Comparison of ENCODE assay signal across 9 cellular contexts in the genomic region with DNA sequence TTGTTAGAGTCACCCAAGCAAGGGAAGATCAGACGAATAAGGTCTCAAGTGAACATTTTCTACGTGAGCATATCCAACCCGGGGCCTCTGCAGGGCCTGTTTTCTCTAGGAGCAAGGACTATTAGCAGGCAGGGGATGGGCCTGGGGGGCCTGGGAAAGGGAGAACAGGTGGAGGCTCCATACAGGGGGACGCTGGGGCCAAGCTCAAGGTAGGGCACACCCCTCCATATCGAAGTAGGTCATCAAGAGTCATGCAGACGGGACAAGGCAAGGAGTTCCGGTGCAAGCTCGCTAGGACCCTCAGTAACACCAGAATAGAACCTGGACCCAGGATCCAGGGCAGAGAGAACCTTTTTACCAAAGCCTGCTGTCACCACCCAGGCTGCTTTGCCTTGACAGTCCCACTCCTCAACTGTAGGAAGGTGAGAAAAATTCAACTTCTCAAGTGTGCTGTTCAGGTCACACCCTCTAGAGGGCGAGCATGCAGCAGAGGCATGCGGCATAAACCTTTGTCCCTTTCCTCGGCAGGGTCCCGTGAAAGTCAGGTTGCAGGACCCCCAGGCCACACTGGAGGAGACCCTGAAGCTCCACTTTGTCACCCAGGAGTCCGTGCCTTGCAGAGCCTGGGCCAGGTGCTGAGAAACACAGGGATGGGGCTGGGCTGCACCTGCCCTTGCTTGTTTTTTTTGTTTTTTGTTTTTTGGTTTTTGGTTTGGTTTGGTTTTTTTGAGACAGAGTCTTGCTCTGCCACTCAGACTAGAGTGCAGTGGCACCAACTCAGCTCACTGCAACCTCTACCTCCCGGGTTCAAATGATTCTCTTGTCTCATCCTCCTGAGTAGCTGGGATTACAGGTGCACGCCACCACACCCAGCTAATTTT. TPM values are rescaled to one million over a fixed set of nuclear protein-coding genes. Genes with fewer than 3 reads are reported as not detected.
A peak's percentile ranks its signal among the peaks of the same experiment; 100 is the strongest.
DNase-seq lines count a peak whose midpoint lies in the region; ATAC-seq, FAIRE-seq and TF ChIP-seq lines count a peak whose summit lies in the region.
"Had no signal": no experiment of that assay in that cellular context is flagged by ENCODE, and none has a peak within 500 bp of the region (broad histone marks: within the 10 kb centered on the region; RNA-seq: fewer than 3 reads in every experiment).

No MANE protein-coding gene starts in this region.

- no peaks in the 10 kb centered on the region for H3K4me1 ChIP-seq in pancreas
- H3K4me1 ChIP-seq: SJSA1 had no signal

- H3K4me1 Mint-ChIP-seq in activated CD4-positive, alpha-beta T cell treated with anti-CD3 and anti-CD28 coated beads, Interleukin-2, amount 10 ng/mL, durations not matched to agents 7 days and 5 days = peaks cover 10% of the 10 kb centered on the region
- H3K4me1 Mint-ChIP-seq in endothelial cell (ENCODE audit: unreplicated experiment) = peaks cover 3% of the 10 kb centered on the region

- peak; percentile 62 to 94 (median 78) for ATAC-seq in pancreas
- ATAC-seq in GM21390 (IDR thresholded peaks at IDR 0.05; ENCODE audit: unreplicated experiment) = no peak
- no peak for ATAC-seq in HG03280 (IDR thresholded peaks at IDR 0.05; ENCODE audit: unreplicated experiment)
- ATAC-seq in HG03460 (IDR thresholded peaks at IDR 0.05; ENCODE audit: unreplicated experiment) = no peak

- no peaks in the 10 kb centered on the region for H3K36me3 ChIP-seq in pancreas
- H3K36me3 ChIP-seq: SJSA1 had no signal

- 40 to 43% methylated on average over 15 of the region's 15 CpGs for WGBS in pancreas, 2 donors

- POLR2A ChIA-PET in activated CD4-positive, alpha-beta T cell treated with anti-CD3 and anti-CD28 coated beads, Interleukin-2, amount 10 ng/mL, durations not matched to agents 7 days and 5 days (lab: Charles Lee) = no interaction called here

- no peak overlapping the region for H3K27ac ChIP-seq in pancreas
- H3K27ac ChIP-seq: SJSA1 had no signal

- H3K9me3 ChIP-seq in pancreas = no peaks in the 10 kb centered on the region
- H3K9me3 ChIP-seq: SJSA1 had no signal

- H3K4me3 ChIP-seq in pancreas = no peak overlapping the region
- H3K4me3 ChIP-seq: SJSA1 had no signal

- peaks cover 20% of the 10 kb centered on the region for H3K27me3 Mint-ChIP-seq in activated CD4-positive, alpha-beta T cell treated with anti-CD3 and anti-CD28 coated beads, Interleukin-2, amount 10 ng/mL, durations not matched to agents 7 days and 5 days
- H3K27me3 Mint-ChIP-seq in endothelial cell (ENCODE audit: unreplicated experiment) = peaks cover 8% of the 10 kb centered on the region

- H3K4me3 Mint-ChIP-seq in activated CD4-positive, alpha-beta T cell treated with anti-CD3 and anti-CD28 coated beads, Interleukin-2, amount 10 ng/mL, durations not matched to agents 7 days and 5 days = no peak overlapping the region
- H3K4me3 Mint-ChIP-seq in endothelial cell (ENCODE audit: unreplicated experiment) = no peak overlapping the region

- peak overlapping the region; percentile 2 for H3K27ac Mint-ChIP-seq in activated CD4-positive, alpha-beta T cell treated with anti-CD3 and anti-CD28 coated beads, Interleukin-2, amount 10 ng/mL, durations not matched to agents 7 days and 5 days
- no peak overlapping the region for H3K27ac Mint-ChIP-seq in endothelial cell (ENCODE audit: unreplicated experiment)

- H3K9me3 Mint-ChIP-seq in activated CD4-positive, alpha-beta T cell treated with anti-CD3 and anti-CD28 coated beads, Interleukin-2, amount 10 ng/mL, durations not matched to agents 7 days and 5 days = peaks cover 5% of the 10 kb centered on the region
- no peaks in the 10 kb centered on the region for H3K9me3 Mint-ChIP-seq in endothelial cell (ENCODE audit: unreplicated experiment)

- no peaks in the 10 kb centered on the region for H3K36me3 Mint-ChIP-seq in activated CD4-positive, alpha-beta T cell treated with anti-CD3 and anti-CD28 coated beads, Interleukin-2, amount 10 ng/mL, durations not matched to agents 7 days and 5 days (ENCODE audit: low read depth)
- no peaks in the 10 kb centered on the region for H3K36me3 Mint-ChIP-seq in endothelial cell (ENCODE audit: low read depth, unreplicated experiment)

- DNase-seq in Daoy (ENCODE audit: low read depth) = peak; percentile 38
- peak; percentile 67 for DNase-seq in activated CD4-positive, alpha-beta T cell treated with anti-CD3 and anti-CD28 coated beads, Interleukin-2, amount 10 ng/mL, durations not matched to agents 7 days and 5 days
- DNase-seq in endothelial cell (ENCODE audit: low spot score) = peak; percentile 67
- DNase-seq in pancreas = peak in 2 of 6 donors; percentile 31 to 60

- FAIRE-seq in pancreas (lab: Jason Lieb, UNC) = no peak

- CTCF ChIA-PET in activated CD4-positive, alpha-beta T cell treated with anti-CD3 and anti-CD28 coated beads, Interleukin-2, amount 10 ng/mL, durations not matched to agents 7 days and 5 days (lab: Charles Lee) = interaction anchor here (0.6 to 1.0 kb wide), 2 partner anchors 16 to 30 kb away, joined by 3 to 4 read pairs; a partner anchor contains a TSS

- peak; percentile 82 for TF ChIP-seq CTCF in LNCAP (IDR thresholded peaks at IDR 0.05)
- TF ChIP-seq CTCF in endothelial cell (IDR thresholded peaks at IDR 0.05; ENCODE audit: unreplicated experiment) = peak; percentile 92
- TF ChIP-seq CTCF in pancreas (IDR thresholded peaks at IDR 0.05) = peak; percentile 37 to 72 (median 64)

- no peaks in the 10 kb centered on the region for H3K27me3 ChIP-seq in pancreas

- intact Hi-C loops in pancreas (cut with DNase I) = no loop called here

RNA-seq across cellular contexts. Expression of a gene that starts 8.6 kb away (rescaled TPM):
- total RNA-seq in Daoy (2014; rRNA removed; shearing (Covaris generic)) = 4.5 and 5.1 TPM in 2 replicates
- total RNA-seq in activated CD4-positive, alpha-beta T cell treated with anti-CD3 and anti-CD28 coated beads, Interleukin-2, amount 10 ng/mL, durations not matched to agents 7 days and 5 days = 1 to 10 TPM; 8.7 to 8.8 TPM
- total RNA-seq in endothelial cell (ENCODE audit: unreplicated experiment) = 1.0 TPM
- total RNA-seq in pancreas = 10 to 100 TPM in 1 of 6 donors, 1 to 10 TPM in 4, under 1 TPM in 1; 0.60 to 10.2 (median 2.7) TPM
- 1 to 10 TPM; 2.4 to 4.7 TPM for polyA plus RNA-seq in pancreas

RNA-seq across cellular contexts. Expression of a gene that starts 16.1 kb away (rescaled TPM):
- total RNA-seq in Daoy (2014; rRNA removed; shearing (Covaris generic)) = not detected in 2 replicates
- not detected for total RNA-seq in activated CD4-positive, alpha-beta T cell treated with anti-CD3 and anti-CD28 coated beads, Interleukin-2, amount 10 ng/mL, durations not matched to agents 7 days and 5 days
- total RNA-seq in endothelial cell (ENCODE audit: unreplicated experiment) (not detected), pancreas (1 to 10 TPM in 1 of 6 donors, under 1 TPM in 4, not detected in 1; 0.24 to 1.1 (median 0.64) TPM)
- under 1 TPM in 1 of 2 donors, not detected in 1; 0.07 TPM for polyA plus RNA-seq in pancreas
- total RNA-seq: SJSA1 had no signal

RNA-seq across cellular contexts. Expression of a gene that starts 40.5 kb away (rescaled TPM):
- total RNA-seq in Daoy (2014; rRNA removed; shearing (Covaris generic)) = 1.2 and 2.7 TPM in 2 replicates
- 100 to 1,000 TPM; 111 to 144 TPM for total RNA-seq in activated CD4-positive, alpha-beta T cell treated with anti-CD3 and anti-CD28 coated beads, Interleukin-2, amount 10 ng/mL, durations not matched to agents 7 days and 5 days
- 10.9 TPM for total RNA-seq in endothelial cell (ENCODE audit: unreplicated experiment)
- 10 to 100 TPM in 1 of 6 donors, 1 to 10 TPM in 5; 2.5 to 12.0 (median 4.2) TPM for total RNA-seq in pancreas
- 1 to 10 TPM; 5.3 to 7.9 TPM for polyA plus RNA-seq in pancreas

RNA-seq across cellular contexts. Expression of a gene that starts 47.4 kb away (rescaled TPM):
- total RNA-seq in Daoy (2014; rRNA removed; shearing (Covaris generic)) = 0.33 and 0.34 TPM in 2 replicates
- total RNA-seq in activated CD4-positive, alpha-beta T cell treated with anti-CD3 and anti-CD28 coated beads, Interleukin-2, amount 10 ng/mL, durations not matched to agents 7 days and 5 days = 10 to 100 TPM; 34.7 to 39.7 TPM
- total RNA-seq in endothelial cell (ENCODE audit: unreplicated experiment) (6.5 TPM), pancreas (1 to 10 TPM in 2 of 6 donors, under 1 TPM in 3, not detected in 1; 0.37 to 1.6 (median 0.66) TPM)
- 1 to 10 TPM in 1 of 2 donors, under 1 TPM in 1; 0.63 to 1.6 TPM for polyA plus RNA-seq in pancreas

Comparison
In these comparisons a context has a peak if more than half of its experiments do, and no peak if none do; other contexts are left out.
1. ATAC-seq: peak in pancreas (4 of 4); none in GM21390 (single experiment), HG03280 (single experiment) and HG03460 (single experiment).
2. Peak in every context shown above with its lines, with median percentiles within 50 percentile points of each other: CTCF ChIP-seq.